In the genomic region with DNA sequence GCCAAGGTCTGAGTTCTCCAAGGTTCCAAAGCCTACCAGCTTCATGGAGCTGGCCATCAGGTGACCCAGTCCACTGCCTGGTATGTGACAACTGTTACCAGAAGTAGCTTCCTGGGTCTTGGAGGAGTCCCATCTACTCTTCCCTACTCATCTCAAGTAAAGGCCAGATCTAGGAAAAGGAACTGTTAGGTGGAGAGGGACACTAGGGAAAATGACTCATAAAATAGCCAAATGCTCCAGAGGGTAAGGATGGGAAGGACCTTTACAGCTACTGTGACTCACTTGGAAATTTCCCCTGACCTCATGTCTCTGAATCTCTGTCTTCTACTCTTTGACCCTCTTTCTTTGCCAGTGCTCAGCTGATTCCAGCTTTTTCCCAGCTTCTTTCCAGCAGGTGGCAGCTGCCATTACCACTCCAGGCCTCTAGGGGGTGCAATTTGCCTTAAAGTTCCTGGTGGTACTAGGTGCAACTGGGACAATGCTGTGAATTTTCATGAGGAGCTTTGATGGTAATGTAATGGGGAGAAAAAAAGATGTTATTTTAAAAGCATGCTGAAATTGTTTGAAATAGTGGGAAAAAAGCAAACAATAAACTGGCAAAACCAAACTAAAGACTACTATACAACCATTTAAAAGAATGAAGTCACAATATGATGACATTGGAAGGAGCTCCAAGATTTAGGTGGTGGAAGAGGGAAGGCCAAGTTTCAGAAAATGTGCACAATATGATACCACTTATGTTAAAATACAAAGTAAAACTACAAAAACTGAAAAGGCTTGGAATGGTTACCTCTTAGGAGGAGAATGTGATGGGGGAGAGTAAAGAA, we compare ENCODE assay signal across 8 cellular contexts. TPM values are rescaled to one million over a fixed set of nuclear protein-coding genes. Genes with fewer than 3 reads are reported as not detected.
DNase-seq lines count a peak whose midpoint lies in the region; ATAC-seq and TF ChIP-seq lines count a peak whose summit lies in the region.

No MANE protein-coding gene starts in this region.

- CTCF ChIA-PET in RWPE1 (lab: Yijun Ruan, JAX): interaction anchor here (0.6 to 2.7 kb wide), 49 partner anchors 9 to 1886 kb away, joined by 3 to 32 read pairs (median 4); no protein-coding TSS in a partner anchor

- H3K4me3 ChIP-seq in adipocyte (ENCODE audit: low read length) (no peak overlapping the region), psoas muscle (no peak overlapping the region)

- H3K27ac ChIP-seq in RWPE1 (no peak overlapping the region), psoas muscle (no peak overlapping the region)

- H3K4me1 ChIP-seq in adipocyte (ENCODE audit: control insufficient read depth, insufficient read depth, low read length) (peaks cover 13% of the 10 kb centered on the region), psoas muscle (no peaks in the 10 kb centered on the region)

- H3K27me3 ChIP-seq in adipocyte (replicated peaks; ENCODE audit: control insufficient read depth, insufficient read depth, low read length) (no peaks in the 10 kb centered on the region), psoas muscle (ENCODE audit: insufficient read depth in 3 of 3, low read length in 2 of 3) (no peaks in the 10 kb centered on the region)

- TF ChIP-seq CTCF in RWPE1 (conservative IDR thresholded peaks at IDR 0.05; ENCODE audit: low read depth) (peak; percentile 100), psoas muscle (IDR thresholded peaks at IDR 0.05) (peak; percentile 98)

- ATAC-seq in psoas muscle (peak; percentile 71 to 81 (median 75)), GM21360 (IDR thresholded peaks at IDR 0.05; ENCODE audit: unreplicated experiment) (no peak)

- POLR2A ChIA-PET in RWPE1 (lab: Yijun Ruan, JAX; ENCODE audit: low non-redundant PET): no interaction called here

- H3K36me3 ChIP-seq in adipocyte (ENCODE audit: control insufficient read depth, insufficient read depth, low read length, severe bottlenecking): peaks cover 55% of the 10 kb centered on the region
- peaks cover 8 to 75% of the 10 kb centered on the region in 2 donors for H3K36me3 ChIP-seq in psoas muscle (ENCODE audit: insufficient read depth in 1 of 2, low read depth in 1 of 2)

- H3K9me3 ChIP-seq in adipocyte (ENCODE audit: control insufficient read depth, low read length) (no peaks in the 10 kb centered on the region), psoas muscle (no peaks in the 10 kb centered on the region)

- no peak overlapping the region for H3K9ac ChIP-seq in adipocyte (ENCODE audit: low read length)

- DNase-seq in Daoy (ENCODE audit: low read depth) (peak; percentile 70), Kasumi-1 (lab: John Stamatoyannopoulos, UW) (peak; percentile 12 to 50), RWPE1 (ENCODE audit: low spot score) (peak; percentile 78), adipocyte (ENCODE audit: low read depth) (peak; percentile 86), cardiac septum (ENCODE audit: low spot score) (peak; percentile 82), psoas muscle (peak; percentile 56 to 78), GF-D8 (lab: John Stamatoyannopoulos, UW) (no peak)

- intact Hi-C loops in cardiac septum (cut with DNase I) (loop anchor here (2.0 to 5.0 kb wide), 3 partner anchors 97 to 189 kb away; no protein-coding TSS in a partner anchor), psoas muscle (cut with DNase I) (loop anchor here (1.0 to 10.0 kb wide), 4 partner anchors 97 to 201 kb away; no protein-coding TSS in a partner anchor)

RNA-seq across cellular contexts. Expression of a gene that starts 27.1 kb away (rescaled TPM):
- 0.36 and 0.86 TPM in 2 replicates for total RNA-seq in Daoy (2014; rRNA removed; shearing (Covaris generic))
- 9.7 TPM for total RNA-seq in cardiac septum
- total RNA-seq in psoas muscle: 10 to 100 TPM; 16.3 to 34.1 (median 25.1) TPM
- 10 to 100 TPM in 2 of 3 donors, 1 to 10 TPM in 1; 6.3 to 50.7 (median 38.6) TPM for polyA plus RNA-seq in psoas muscle

RNA-seq across cellular contexts. Expression of a gene that starts 54.6 kb away (rescaled TPM):
- 14.9 and 16.2 TPM in 2 replicates for total RNA-seq in Daoy (2014; rRNA removed; shearing (Covaris generic))
- total RNA-seq in cardiac septum (39.1 TPM), psoas muscle (10 to 100 TPM; 34.5 to 84.0 (median 38.5) TPM)
- polyA plus RNA-seq in psoas muscle: 10 to 100 TPM; 25.4 to 99.4 (median 27.3) TPM

RNA-seq across cellular contexts. Expression of a gene that starts 54.8 kb away (rescaled TPM):
- not detected in 2 replicates for total RNA-seq in Daoy (2014; rRNA removed; shearing (Covaris generic))
- total RNA-seq in cardiac septum (0.30 TPM), psoas muscle (under 1 TPM in 1 of 4 donors, not detected in 3; 0.19 TPM)
- polyA plus RNA-seq in psoas muscle: under 1 TPM; 0.04 to 0.70 (median 0.34) TPM
